8 cellular contexts compared by ENCODE assay signal in genomic region chr19:19192910-19193423, GRCh38. TPM values are rescaled to one million over a fixed set of nuclear protein-coding genes. Genes with fewer than 3 reads are reported as not detected.
DNase-seq lines count a peak whose midpoint lies in the region; ATAC-seq, FAIRE-seq and TF ChIP-seq lines count a peak whose summit lies in the region.

No MANE protein-coding gene starts in this region.

- H3K4me1 ChIP-seq in MM.1S (ENCODE audit: low read length) = peaks cover 15% of the 10 kb centered on the region; the same call in 1 of the 2 replicates

- H3K4me3 Mint-ChIP-seq in nephron progenitor cell = peak overlapping the region; percentile 98

- H3K4me3 ChIP-seq in GM12865 (ENCODE audit: low read depth, low read length) (peak overlapping the region; percentile 92), MM.1S (ENCODE audit: low read length) (peak overlapping the region; percentile 76), dorsolateral prefrontal cortex (peak overlapping the region; percentile 66 to 100 (median 96))

- H3F3A ChIP-seq in MM.1S (ENCODE audit: insufficient read depth, low read length) = 0 out of 2 replicates have a peak, but pooled peaks cover 8% of the 10 kb centered on the region

- H3K27me3 ChIP-seq in MM.1S (replicated peaks; ENCODE audit: insufficient read depth, low read length) (no peaks in the 10 kb centered on the region), dorsolateral prefrontal cortex (no peaks in the 10 kb centered on the region)

- H3K9ac ChIP-seq in MM.1S (ENCODE audit: low read length) = peak overlapping the region; percentile 78; the same call in 1 of the 2 replicates

- no peak for FAIRE-seq in frontal cortex (lab: Jason Lieb, UNC)

- peak overlapping the region; percentile 61 for H3K4me2 ChIP-seq in MM.1S (ENCODE audit: low read depth, low read length)

- no peaks in the 10 kb centered on the region; the same call in 1 of the 2 replicates for H4K20me1 ChIP-seq in MM.1S (ENCODE audit: insufficient read depth, low read length)

- H3K9me3 ChIP-seq in MM.1S (replicated peaks; ENCODE audit: insufficient read depth, low read length) = no peaks in the 10 kb centered on the region

- H3K79me2 ChIP-seq in MM.1S (ENCODE audit: low read length) = peaks cover 38% of the 10 kb centered on the region

- intact Hi-C loops in dorsolateral prefrontal cortex (cut with DNase I) = loop anchor here (1.0 to 5.0 kb wide), 5 partner anchors 10 to 324 kb away; partner anchors contain the start of genes MAU2 (in 2 of the 2), SUGP1 (in 2 of the 2), NDUFA13 (in 1 of the 2) and NR2C2AP (in 1 of the 2)

- H3K27me3 Mint-ChIP-seq in nephron progenitor cell (ENCODE audit: low read depth, poor library complexity) = no peaks in the 10 kb centered on the region

- peak overlapping the region; percentile 99 for H2AFZ ChIP-seq in MM.1S (ENCODE audit: low read length)

- peak overlapping the region; percentile 69 for H3K27ac Mint-ChIP-seq in nephron progenitor cell

- TF ChIP-seq CTCF in GM12865 (IDR thresholded peaks at IDR 0.05; ENCODE audit: insufficient read depth, low read depth, low read length, missing control alignments) (no peak), MM.1S (IDR thresholded peaks at IDR 0.05; ENCODE audit: low read length) (no peak), dorsolateral prefrontal cortex (IDR thresholded peaks at IDR 0.05 in 54 of 56, conservative IDR thresholded peaks at IDR 0.05 in 2 of 56; ENCODE audit: low read depth in 1 of 56, partially characterized antibody in 56 of 56) (no peak), nephron progenitor cell (IDR thresholded peaks at IDR 0.05) (no peak)

- no peak overlapping the region for H3K27ac ChIP-seq in MM.1S (ENCODE audit: low read length)
- peak overlapping the region in 58 of 59 donors; percentile 18 to 100 (median 98) for H3K27ac ChIP-seq in dorsolateral prefrontal cortex

- H3K36me3 Mint-ChIP-seq in nephron progenitor cell (ENCODE audit: low read depth) = peaks cover 15% of the 10 kb centered on the region

- H3K9me3 Mint-ChIP-seq in nephron progenitor cell = no peaks in the 10 kb centered on the region

- H3K4me1 Mint-ChIP-seq in nephron progenitor cell = peaks cover 42% of the 10 kb centered on the region

- no peak for ATAC-seq in GM21390 (IDR thresholded peaks at IDR 0.05; ENCODE audit: unreplicated experiment)

- DNase-seq in GM12865 (ENCODE audit: low read depth) = no peak
- peak; percentile 7 for DNase-seq in MM.1S
- no peak for DNase-seq in dorsolateral prefrontal cortex
- DNase-seq in nephron progenitor cell = no peak
- no peak for DNase-seq in SIG-M5 (lab: John Stamatoyannopoulos, UW)
- DNase-seq in DMS53 (lab: John Stamatoyannopoulos, UW) = no peak
- DNase-seq in frontal cortex (ENCODE audit: low spot score in 2 of 2) = no peak

- H3K36me3 ChIP-seq in MM.1S (replicated peaks; ENCODE audit: insufficient read depth, low read length) = no peaks in the 10 kb centered on the region

- H3K9me2 ChIP-seq in MM.1S (replicated peaks; ENCODE audit: insufficient read depth, low read length) = no peaks in the 10 kb centered on the region

RNA-seq across cellular contexts. Expression of gene RFXANK, which starts 0.9 kb away (rescaled TPM):
- total RNA-seq in dorsolateral prefrontal cortex = 10 to 100 TPM; 25.2 to 73.9 (median 38.1) TPM
- total RNA-seq in frontal cortex = 18.3 TPM

RNA-seq across cellular contexts. Expression of gene BORCS8, which starts 1.0 kb away (rescaled TPM):
- 10 to 100 TPM; 28.1 to 68.0 (median 47.0) TPM for total RNA-seq in dorsolateral prefrontal cortex
- total RNA-seq in frontal cortex = 28.1 TPM

RNA-seq across cellular contexts. Expression of gene NR2C2AP, which starts 10.2 kb away (rescaled TPM):
- total RNA-seq in dorsolateral prefrontal cortex = 10 to 100 TPM in 85 of 120 experiments, 1 to 10 TPM in 35; 6.3 to 17.2 (median 11.1) TPM
- 9.0 TPM for total RNA-seq in frontal cortex

RNA-seq across cellular contexts. Expression of gene NCAN, which starts 18.8 kb away (rescaled TPM):
- total RNA-seq in dorsolateral prefrontal cortex (100 to 1,000 TPM in 51 of 120 experiments, 10 to 100 TPM in 69; 41.7 to 274 (median 96.1) TPM), frontal cortex (162 TPM)

RNA-seq across cellular contexts. Expression of gene MEF2B, which starts 22.9 kb away (rescaled TPM):
- total RNA-seq in dorsolateral prefrontal cortex = 1 to 10 TPM in 82 of 120 experiments, under 1 TPM in 28, not detected in 10; 0.33 to 5.3 (median 1.9) TPM
- not detected for total RNA-seq in frontal cortex
